Comparison of ENCODE assay signal across 16 cellular contexts in genomic region chr2:197461073-197461472, GRCh38. TPM values are rescaled to one million over a fixed set of nuclear protein-coding genes. Genes with fewer than 3 reads are reported as not detected.
DNase-seq lines count a peak whose midpoint lies in the region; ATAC-seq, FAIRE-seq and TF ChIP-seq lines count a peak whose summit lies in the region.
"Had no signal": no experiment of that assay in that cellular context is flagged by ENCODE, and none has a peak within 500 bp of the region (broad histone marks: within the 10 kb centered on the region; RNA-seq: fewer than 3 reads in every experiment).

No MANE protein-coding gene starts in this region.

- H3K9ac ChIP-seq in GM12878 (ENCODE audit: control insufficient read depth, insufficient read depth, low read length) = no peak overlapping the region
- H3K9ac ChIP-seq: SK-N-SH had no signal

- no peak for ATAC-seq in stimulated activated naive CD8-positive, alpha-beta T cell treated with anti-CD3 and anti-CD28 coated beads, Interleukin-15, amount 100 ng/mL, for 72 hours
- ATAC-seq in GM12878 (no peak), gastroesophageal sphincter (peak; percentile 70), HG03135 (IDR thresholded peaks at IDR 0.05; ENCODE audit: unreplicated experiment) (no peak), GM18517 (IDR thresholded peaks at IDR 0.05; ENCODE audit: unreplicated experiment) (no peak)
- ATAC-seq: foreskin keratinocyte had no signal

- peaks cover 45% of the 10 kb centered on the region for H3K36me3 Mint-ChIP-seq in stimulated activated naive CD8-positive, alpha-beta T cell treated with anti-CD3 and anti-CD28 coated beads, Interleukin-15, Interleukin-2, amounts not matched to agents 100 ng/mL and 50 ng/mL, for 24 hours (ENCODE audit: low read depth)

- no peak for FAIRE-seq in GM12878 (lab: Jason Lieb, UNC)

- in situ Hi-C loops in GM12878 (cut with MboI) = no loop called here

- WGBS in GM12878 (ENCODE audit: insufficient coverage, insufficient replicate concordance, low lambda C conversion rate, missing lambda C conversion rate) = 78% methylated on average over 3 of the region's 3 CpGs
- WGBS in gastroesophageal sphincter (ENCODE audit: low coverage in 1 of 2), 2 donors = 36% methylated on average over 3 of the region's 3 CpGs; no CpG with 5 or more reads in 1 of the 2 donors

- H3K9me3 ChIP-seq in GM12878 (replicated peaks; ENCODE audit: control insufficient read depth, insufficient read depth, low read length) (no peaks in the 10 kb centered on the region), gastroesophageal sphincter (no peaks in the 10 kb centered on the region)
- H3K9me3 ChIP-seq: neutrophil, SK-N-SH had no signal

- BruUV-seq in GM12878 (replicated peaks; lab: Mats Ljungman, UMichigan) = TSS peak; percentile 8

- H3K4me1 ChIP-seq in GM12878 (ENCODE audit: control insufficient read depth, insufficient read depth, low read length) (no peaks in the 10 kb centered on the region), gastroesophageal sphincter (peaks cover 0 to 47% (median 7%) of the 10 kb centered on the region in 3 donors)
- H3K4me1 ChIP-seq: foreskin keratinocyte had no signal

- no peak for TF ChIP-seq EP300 in GM12878 (IDR thresholded peaks at IDR 0.05; ENCODE audit: borderline replicate concordance in 1 of 2, control insufficient read depth in 1 of 2, low read depth in 2 of 2, low read length in 2 of 2)
- TF ChIP-seq EP300 in gastroesophageal sphincter (IDR thresholded peaks at IDR 0.05) = no peak

- H3K79me2 ChIP-seq in GM12878 (ENCODE audit: control insufficient read depth, insufficient read depth, low read length) = peaks cover 26% of the 10 kb centered on the region

- 0 out of 2 replicates have a peak, but pooled peaks cover 3% of the 10 kb centered on the region for H4K20me1 ChIP-seq in GM12878 (ENCODE audit: control insufficient read depth, insufficient read depth)

- TF ChIP-seq CTCF in GM12878 (IDR thresholded peaks at IDR 0.05 in 2 of 3, conservative IDR thresholded peaks at IDR 0.05 in 1 of 3; ENCODE audit: control insufficient read depth in 2 of 3, extremely low read depth in 1 of 3, insufficient read depth in 1 of 3, low read depth in 3 of 3, low read length in 3 of 3) (no peak), gastroesophageal sphincter (IDR thresholded peaks at IDR 0.05) (no peak)

- H3K27me3 ChIP-seq in GM12878 (replicated peaks in 1 of 2; ENCODE audit: control insufficient read depth in 2 of 2, insufficient read depth in 2 of 2, low read length in 1 of 2) (no peaks in the 10 kb centered on the region), gastroesophageal sphincter (no peaks in the 10 kb centered on the region)
- H3K27me3 ChIP-seq: foreskin keratinocyte, neutrophil had no signal

- H3K27me3 Mint-ChIP-seq in stimulated activated naive CD8-positive, alpha-beta T cell treated with anti-CD3 and anti-CD28 coated beads, Interleukin-15, Interleukin-2, amounts not matched to agents 100 ng/mL and 50 ng/mL, for 24 hours = no peaks in the 10 kb centered on the region
- H3K27me3 Mint-ChIP-seq in stimulated activated naive CD8-positive, alpha-beta T cell treated with anti-CD3 and anti-CD28 coated beads, Interleukin-15, amount 100 ng/mL, for 72 hours = no peaks in the 10 kb centered on the region
- H3K27me3 Mint-ChIP-seq: activated naive CD8-positive, alpha-beta T cell treated with anti-CD3 and anti-CD28 coated beads, Interleukin-2, amount 10 ng/mL, durations not matched to agents 7 days and 5 days; memory B cell had no signal

- no peak overlapping the region for H3K27ac ChIP-seq in GM12878 (ENCODE audit: control insufficient read depth, insufficient read depth)
- H3K27ac ChIP-seq in gastroesophageal sphincter = no peak overlapping the region
- H3K27ac ChIP-seq: foreskin keratinocyte, neutrophil had no signal

- SMC1A ChIA-PET in GM12878 (lab: Charles Lee; ENCODE audit: uncharacterized antibody, unreplicated experiment) = no interaction called here

- H3K36me3 ChIP-seq in GM12878 (ENCODE audit: control insufficient read depth in 2 of 2, insufficient read depth in 2 of 2, low read length in 1 of 2) (peaks cover 4 to 21% of the 10 kb centered on the region in 2 experiments; a peak in 3 of 4 replicates), gastroesophageal sphincter (peaks cover 0 to 58% of the 10 kb centered on the region in 2 donors)

- CTCF ChIA-PET in GM12878 (lab: Yijun Ruan, JAX) = no interaction called here

- DNase-seq in stimulated activated naive CD8-positive, alpha-beta T cell treated with anti-CD3 and anti-CD28 coated beads, Interleukin-15, amount 100 ng/mL, for 72 hours = no peak
- DNase-seq in GM12878 (ENCODE audit: low read depth, low spot score) (no peak), SKM-1 treated with dmso at 0.1 percent for 144 hours (lab: John Stamatoyannopoulos, UW; ENCODE audit: unreplicated experiment) (no peak), SHP77 treated with DMSO at 0.1 percent for 48 hours (lab: John Stamatoyannopoulos, UW) (no peak)
- DNase-seq: activated naive CD8-positive, alpha-beta T cell treated with anti-CD3 and anti-CD28 coated beads, Interleukin-2, amount 10 ng/mL, durations not matched to agents 7 days and 5 days; foreskin keratinocyte; KG1; NCI-H1436 treated with DMSO at 0.1 percent for 48 hours; SK-N-SH; stimulated activated naive CD4-positive, alpha-beta T cell treated with Interleukin-2 at 50 U/mL for 16 hours had no signal

- peak overlapping the region; percentile 18 for H3K27ac Mint-ChIP-seq in stimulated activated naive CD8-positive, alpha-beta T cell treated with anti-CD3 and anti-CD28 coated beads, Interleukin-15, Interleukin-2, amounts not matched to agents 100 ng/mL and 50 ng/mL, for 24 hours
- peak overlapping the region in 1 of 2 donors; percentile 73 for H3K27ac Mint-ChIP-seq in stimulated activated naive CD8-positive, alpha-beta T cell treated with anti-CD3 and anti-CD28 coated beads, Interleukin-15, amount 100 ng/mL, for 72 hours
- H3K27ac Mint-ChIP-seq: activated naive CD8-positive, alpha-beta T cell treated with anti-CD3 and anti-CD28 coated beads, Interleukin-2, amount 10 ng/mL, durations not matched to agents 7 days and 5 days; memory B cell had no signal

- TF ChIP-seq POLR2A in GM12878 (IDR thresholded peaks at IDR 0.05; ENCODE audit: low read depth, low read length) (no peak), gastroesophageal sphincter (IDR thresholded peaks at IDR 0.05) (no peak)

- no peak overlapping the region for H3K4me3 ChIP-seq in GM12878
- no peak overlapping the region for H3K4me3 ChIP-seq in gastroesophageal sphincter

- RAD21 ChIA-PET in GM12878 (lab: Charles Lee; ENCODE audit: unreplicated experiment) = no interaction called here

- H3K4me1 Mint-ChIP-seq in stimulated activated naive CD8-positive, alpha-beta T cell treated with anti-CD3 and anti-CD28 coated beads, Interleukin-15, Interleukin-2, amounts not matched to agents 100 ng/mL and 50 ng/mL, for 24 hours (ENCODE audit: low read depth) = peaks cover 27% of the 10 kb centered on the region
- peaks cover 24% of the 10 kb centered on the region for H3K4me1 Mint-ChIP-seq in stimulated activated naive CD8-positive, alpha-beta T cell treated with anti-CD3 and anti-CD28 coated beads, Interleukin-15, amount 100 ng/mL, for 72 hours

- H2AFZ ChIP-seq in GM12878 (ENCODE audit: control insufficient read depth, low read depth, low read length) = no peak overlapping the region

- POLR2A ChIA-PET in GM12878 (lab: Charles Lee) = interaction anchor here (0.9 kb wide), 1 partner anchor 55 kb away, joined by 3 read pairs; the partner anchor contains the start of gene MOB4

- intact Hi-C loops in GM12878 (cut with micrococcal nuclease; ENCODE audit: unreplicated experiment) = no loop called here

- no peak overlapping the region for H3K4me3 Mint-ChIP-seq in stimulated activated naive CD8-positive, alpha-beta T cell treated with anti-CD3 and anti-CD28 coated beads, Interleukin-15, Interleukin-2, amounts not matched to agents 100 ng/mL and 50 ng/mL, for 24 hours
- H3K4me3 Mint-ChIP-seq in stimulated activated naive CD8-positive, alpha-beta T cell treated with anti-CD3 and anti-CD28 coated beads, Interleukin-15, amount 100 ng/mL, for 72 hours = no peak overlapping the region
- H3K4me3 Mint-ChIP-seq: activated naive CD8-positive, alpha-beta T cell treated with anti-CD3 and anti-CD28 coated beads, Interleukin-2, amount 10 ng/mL, durations not matched to agents 7 days and 5 days; memory B cell had no signal

- no peak for TF ChIP-seq RAD21 in GM12878 (IDR thresholded peaks at IDR 0.05; ENCODE audit: insufficient read depth, low read depth, low read length)

- no peak overlapping the region for H3K4me2 ChIP-seq in GM12878 (ENCODE audit: control insufficient read depth, insufficient read depth)
- H3K4me2 ChIP-seq: SK-N-SH had no signal

- no peaks in the 10 kb centered on the region for H3K9me3 Mint-ChIP-seq in stimulated activated naive CD8-positive, alpha-beta T cell treated with anti-CD3 and anti-CD28 coated beads, Interleukin-15, Interleukin-2, amounts not matched to agents 100 ng/mL and 50 ng/mL, for 24 hours
- H3K9me3 Mint-ChIP-seq in stimulated activated naive CD8-positive, alpha-beta T cell treated with anti-CD3 and anti-CD28 coated beads, Interleukin-15, amount 100 ng/mL, for 72 hours = no peaks in the 10 kb centered on the region
- H3K9me3 Mint-ChIP-seq: activated naive CD8-positive, alpha-beta T cell treated with anti-CD3 and anti-CD28 coated beads, Interleukin-2, amount 10 ng/mL, durations not matched to agents 7 days and 5 days; memory B cell had no signal

RNA-seq across cellular contexts. Expression of gene COQ10B, which starts 7.7 kb away (rescaled TPM):
- total RNA-seq in GM12878 (2013; cell fraction: nucleolus; rRNA removed) = 8.4 and 12.0 TPM in 2 replicates
- 14.5 and 17.3 TPM in 2 replicates for total RNA-seq in GM12878 (2014; rRNA removed)
- total RNA-seq in GM12878 (2014; rRNA removed; fragmentation: Illumina TruSeq; extraction: Trizol) = 16.9 and 18.2 TPM in 2 replicates
- 9.9 and 10.3 TPM in 2 replicates for total RNA-seq in GM12878 (2021)
- polyA plus RNA-seq in GM12878 (2011; ENCODE audit: low read depth) = 8.4 TPM
- polyA plus RNA-seq in GM12878 (2011; rRNA removed) = 3.6 and 4.5 TPM in 2 replicates
- polyA plus RNA-seq in GM12878 (2011; cell fraction: cytosol; rRNA removed) = 1.8 and 2.5 TPM in 2 replicates
- polyA plus RNA-seq in GM12878 (2011; cell fraction: nucleus; rRNA removed) = 1.3 and 2.9 TPM in 2 replicates
- 9.5 and 11.9 TPM in 2 replicates for polyA plus RNA-seq in GM12878 (2012)
- polyA plus RNA-seq in GM12878 (2014; fragmentation: Illumina TruSeq; extraction: Trizol) = 13.2 and 18.9 TPM in 2 replicates
- polyA plus RNA-seq in GM12878 (2014; fragmentation: Nextera tagmentation; extraction: Ambion mirVana) = 10 to 100 TPM in 1 of 2 experiments, 1 to 10 TPM in 1; 7.7 to 13.1 TPM
- 7.3 and 8.3 TPM in 2 replicates for polyA plus RNA-seq in GM12878 (2014; rRNA removed)
- 10 to 100 TPM; 21.8 to 23.2 TPM for polyA plus RNA-seq in GM12878 (2016; fragmentation: Nextera tagmentation; extraction: Ambion mirVana)
- 2.9 and 5.9 TPM in 2 replicates for polyA minus RNA-seq in GM12878 (2011; rRNA and poly(A)+ RNA removed)
- 3.7 and 6.1 TPM in 2 replicates for polyA minus RNA-seq in GM12878 (2011; cell fraction: cytosol; rRNA and poly(A)+ RNA removed)
- polyA minus RNA-seq in GM12878 (2011; cell fraction: nucleus; rRNA and poly(A)+ RNA removed) = 9.6 and 13.0 TPM in 2 replicates
- 10 to 100 TPM; 36.9 to 66.8 (median 42.2) TPM for total RNA-seq in gastroesophageal sphincter

RNA-seq across cellular contexts. Expression of gene SF3B1, which starts 26.2 kb away (rescaled TPM):
- total RNA-seq in GM12878 (2013; cell fraction: nucleolus; rRNA removed) = 1,461 and 1,609 TPM in 2 replicates
- 236 and 277 TPM in 2 replicates for total RNA-seq in GM12878 (2014; rRNA removed)
- total RNA-seq in GM12878 (2014; rRNA removed; fragmentation: Illumina TruSeq; extraction: Trizol) = 241 and 248 TPM in 2 replicates
- total RNA-seq in GM12878 (2021) = 262 and 263 TPM in 2 replicates
- polyA plus RNA-seq in GM12878 (2011; ENCODE audit: low read depth) = 149 TPM
- 565 and 880 TPM in 2 replicates for polyA plus RNA-seq in GM12878 (2011; rRNA removed)
- 149 and 276 TPM in 2 replicates for polyA plus RNA-seq in GM12878 (2011; cell fraction: cytosol; rRNA removed)
- polyA plus RNA-seq in GM12878 (2011; cell fraction: nucleus; rRNA removed) = 1,214 and 1,398 TPM in 2 replicates
- polyA plus RNA-seq in GM12878 (2012) = 229 and 264 TPM in 2 replicates
- polyA plus RNA-seq in GM12878 (2014; fragmentation: Illumina TruSeq; extraction: Trizol) = 324 and 460 TPM in 2 replicates
- 100 to 1,000 TPM; 163 to 170 TPM for polyA plus RNA-seq in GM12878 (2014; fragmentation: Nextera tagmentation; extraction: Ambion mirVana)
- 150 and 191 TPM in 2 replicates for polyA plus RNA-seq in GM12878 (2014; rRNA removed)
- 100 to 1,000 TPM; 232 to 246 TPM for polyA plus RNA-seq in GM12878 (2016; fragmentation: Nextera tagmentation; extraction: Ambion mirVana)
- 301 and 769 TPM in 2 replicates for polyA minus RNA-seq in GM12878 (2011; rRNA and poly(A)+ RNA removed)
- polyA minus RNA-seq in GM12878 (2011; cell fraction: cytosol; rRNA and poly(A)+ RNA removed) = 57.1 and 80.7 TPM in 2 replicates
- polyA minus RNA-seq in GM12878 (2011; cell fraction: nucleus; rRNA and poly(A)+ RNA removed) = 245 and 280 TPM in 2 replicates
- 100 to 1,000 TPM; 111 to 309 (median 188) TPM for total RNA-seq in gastroesophageal sphincter

RNA-seq across cellular contexts. Expression of gene HSPD1, which starts 38.6 kb away (rescaled TPM):
- 368 and 375 TPM in 2 replicates for total RNA-seq in GM12878 (2013; cell fraction: nucleolus; rRNA removed)
- 345 and 394 TPM in 2 replicates for total RNA-seq in GM12878 (2014; rRNA removed)
- total RNA-seq in GM12878 (2014; rRNA removed; fragmentation: Illumina TruSeq; extraction: Trizol) = 701 and 730 TPM in 2 replicates
- total RNA-seq in GM12878 (2021) = 578 and 595 TPM in 2 replicates
- polyA plus RNA-seq in GM12878 (2011; ENCODE audit: low read depth) = 218 TPM
- 529 and 804 TPM in 2 replicates for polyA plus RNA-seq in GM12878 (2011; rRNA removed)
- polyA plus RNA-seq in GM12878 (2011; cell fraction: cytosol; rRNA removed) = 216 and 238 TPM in 2 replicates
- 220 and 335 TPM in 2 replicates for polyA plus RNA-seq in GM12878 (2011; cell fraction: nucleus; rRNA removed)
- 269 and 346 TPM in 2 replicates for polyA plus RNA-seq in GM12878 (2012)
- 812 and 992 TPM in 2 replicates for polyA plus RNA-seq in GM12878 (2014; fragmentation: Illumina TruSeq; extraction: Trizol)
- 100 to 1,000 TPM; 659 to 997 TPM for polyA plus RNA-seq in GM12878 (2014; fragmentation: Nextera tagmentation; extraction: Ambion mirVana)
- polyA plus RNA-seq in GM12878 (2014; rRNA removed) = 430 and 462 TPM in 2 replicates
- 1,000 to 10,000 TPM; 1,157 to 1,169 TPM for polyA plus RNA-seq in GM12878 (2016; fragmentation: Nextera tagmentation; extraction: Ambion mirVana)
- polyA minus RNA-seq in GM12878 (2011; rRNA and poly(A)+ RNA removed) = 323 and 432 TPM in 2 replicates
- polyA minus RNA-seq in GM12878 (2011; cell fraction: cytosol; rRNA and poly(A)+ RNA removed) = 184 and 232 TPM in 2 replicates
- 150 and 246 TPM in 2 replicates for polyA minus RNA-seq in GM12878 (2011; cell fraction: nucleus; rRNA and poly(A)+ RNA removed)
- 100 to 1,000 TPM; 120 to 145 (median 144) TPM for total RNA-seq in gastroesophageal sphincter

RNA-seq across cellular contexts. Expression of gene HSPE1, which starts 39.1 kb away (rescaled TPM):
- 58.4 and 59.6 TPM in 2 replicates for total RNA-seq in GM12878 (2013; cell fraction: nucleolus; rRNA removed)
- total RNA-seq in GM12878 (2014; rRNA removed) (210 and 211 TPM in 2 replicates), GM12878 (2014; rRNA removed; fragmentation: Illumina TruSeq; extraction: Trizol) (421 and 442 TPM in 2 replicates), GM12878 (2021) (174 and 180 TPM in 2 replicates), gastroesophageal sphincter (10 to 100 TPM; 59.3 to 91.3 (median 74.0) TPM)
- 119 TPM for polyA plus RNA-seq in GM12878 (2011; ENCODE audit: low read depth)
- polyA plus RNA-seq in GM12878 (2011; rRNA removed) (259 and 411 TPM in 2 replicates), GM12878 (2014; fragmentation: Illumina TruSeq; extraction: Trizol) (498 and 661 TPM in 2 replicates), GM12878 (2014; fragmentation: Nextera tagmentation; extraction: Ambion mirVana) (100 to 1,000 TPM; 872 to 988 TPM), GM12878 (2014; rRNA removed) (488 and 513 TPM in 2 replicates), GM12878 (2016; fragmentation: Nextera tagmentation; extraction: Ambion mirVana) (1,000 to 10,000 TPM; 1,051 to 1,096 TPM)
- 72.8 and 91.8 TPM in 2 replicates for polyA plus RNA-seq in GM12878 (2011; cell fraction: cytosol; rRNA removed)
- 62.7 and 81.2 TPM in 2 replicates for polyA plus RNA-seq in GM12878 (2011; cell fraction: nucleus; rRNA removed)
- 175 and 372 TPM in 2 replicates for polyA plus RNA-seq in GM12878 (2012)
- polyA minus RNA-seq in GM12878 (2011; rRNA and poly(A)+ RNA removed) = 31.4 and 46.9 TPM in 2 replicates
- 11.3 and 15.9 TPM in 2 replicates for polyA minus RNA-seq in GM12878 (2011; cell fraction: cytosol; rRNA and poly(A)+ RNA removed)
- 35.8 and 59.9 TPM in 2 replicates for polyA minus RNA-seq in GM12878 (2011; cell fraction: nucleus; rRNA and poly(A)+ RNA removed)

RNA-seq across cellular contexts. Expression of gene MOB4, which starts 54.8 kb away (rescaled TPM):
- total RNA-seq in GM12878 (2013; cell fraction: nucleolus; rRNA removed) = 29.3 and 31.9 TPM in 2 replicates
- total RNA-seq in GM12878 (2014; rRNA removed) (16.8 and 23.0 TPM in 2 replicates), GM12878 (2014; rRNA removed; fragmentation: Illumina TruSeq; extraction: Trizol) (23.7 and 24.9 TPM in 2 replicates), GM12878 (2021) (13.5 and 16.1 TPM in 2 replicates), gastroesophageal sphincter (10 to 100 TPM; 32.0 to 53.9 (median 36.8) TPM)
- 10.6 TPM for polyA plus RNA-seq in GM12878 (2011; ENCODE audit: low read depth)
- polyA plus RNA-seq in GM12878 (2011; rRNA removed) (36.6 and 75.5 TPM in 2 replicates), GM12878 (2014; fragmentation: Illumina TruSeq; extraction: Trizol) (17.0 and 22.1 TPM in 2 replicates), GM12878 (2014; fragmentation: Nextera tagmentation; extraction: Ambion mirVana) (10 to 100 TPM; 40.6 to 43.4 TPM), GM12878 (2014; rRNA removed) (17.1 and 28.2 TPM in 2 replicates), GM12878 (2016; fragmentation: Nextera tagmentation; extraction: Ambion mirVana) (10 to 100 TPM; 42.2 to 44.2 TPM)
- polyA plus RNA-seq in GM12878 (2011; cell fraction: cytosol; rRNA removed) = 12.5 and 13.1 TPM in 2 replicates
- 12.7 and 14.2 TPM in 2 replicates for polyA plus RNA-seq in GM12878 (2011; cell fraction: nucleus; rRNA removed)
- 22.9 and 24.5 TPM in 2 replicates for polyA plus RNA-seq in GM12878 (2012)
- 15.8 and 23.4 TPM in 2 replicates for polyA minus RNA-seq in GM12878 (2011; rRNA and poly(A)+ RNA removed)
- 8.2 and 10.3 TPM in 2 replicates for polyA minus RNA-seq in GM12878 (2011; cell fraction: cytosol; rRNA and poly(A)+ RNA removed)
- 7.6 and 13.2 TPM in 2 replicates for polyA minus RNA-seq in GM12878 (2011; cell fraction: nucleus; rRNA and poly(A)+ RNA removed)
